10 cellular contexts compared by ENCODE assay signal in the genomic region with DNA sequence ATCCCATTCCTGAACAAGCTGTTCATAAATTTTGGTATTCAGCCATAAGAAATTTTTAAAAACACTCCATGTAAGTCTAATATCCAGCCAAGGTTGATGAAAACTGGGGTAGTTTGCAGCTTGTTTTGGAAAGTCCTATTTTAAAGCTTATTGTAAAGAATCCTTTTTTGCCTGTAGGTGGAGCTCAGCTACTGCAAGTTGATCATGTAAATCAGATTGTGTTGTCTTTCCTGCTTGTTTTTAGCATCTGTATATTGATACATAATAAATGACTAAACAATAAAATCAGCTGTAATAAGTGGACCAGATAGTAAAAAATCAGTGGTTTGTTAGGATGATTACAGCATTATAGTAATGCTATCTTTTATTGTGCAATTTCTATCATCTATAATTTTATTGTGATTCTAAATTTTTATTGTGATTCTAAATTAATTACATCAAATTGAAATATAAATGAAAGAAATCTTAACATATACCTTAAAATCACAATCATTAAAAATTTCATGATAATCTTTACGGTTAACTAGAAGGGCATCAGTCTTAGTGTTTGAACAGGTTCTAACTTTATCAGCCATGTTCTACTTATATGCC. TPM values are rescaled to one million over a fixed set of nuclear protein-coding genes. Genes with fewer than 3 reads are reported as not detected.
DNase-seq lines count a peak whose midpoint lies in the region; FAIRE-seq and TF ChIP-seq lines count a peak whose summit lies in the region.
"Had no signal": no experiment of that assay in that cellular context is flagged by ENCODE, and none has a peak within 500 bp of the region (broad histone marks: within the 10 kb centered on the region; RNA-seq: fewer than 3 reads in every experiment).

No MANE protein-coding gene starts in this region.

- no peak overlapping the region for H3K27ac ChIP-seq in keratinocyte (ENCODE audit: control insufficient read depth, insufficient read depth, low read length)
- H3K27ac ChIP-seq in tibial artery: no peak overlapping the region

- intact Hi-C loops in MCF 10A (cut with micrococcal nuclease) (loop anchor here (1.0 to 5.0 kb wide), 3 partner anchors 148 to 672 kb away; no protein-coding TSS in a partner anchor), tibial artery (cut with DNase I; ENCODE audit: low total_unique reads) (loop anchor here (5.0 kb wide), 1 partner anchor 676 kb away; no protein-coding TSS in a partner anchor)

- H3K36me3 Mint-ChIP-seq in HFFc6 (ENCODE audit: low read depth) (peaks cover 6% of the 10 kb centered on the region; the same call in 1 of the 2 replicates), MCF 10A (ENCODE audit: insufficient read depth, unreplicated experiment) (peaks cover 18% of the 10 kb centered on the region)

- CTCF ChIA-PET in MCF 10A (lab: Yijun Ruan, JAX): interaction anchor here (0.5 to 10.8 kb wide), 22 partner anchors 9 to 1133 kb away, joined by 3 to 143 read pairs (median 4); partner anchors contain the start of gene ADAMTS6

- no peaks in the 10 kb centered on the region for H3K9me3 Mint-ChIP-seq in HFFc6
- H3K9me3 Mint-ChIP-seq in MCF 10A (ENCODE audit: unreplicated experiment): no peaks in the 10 kb centered on the region
- H3K9me3 Mint-ChIP-seq: activated naive CD8-positive, alpha-beta T cell treated with anti-CD3 and anti-CD28 coated beads, Interleukin-2, amount 10 ng/mL, durations not matched to agents 7 days and 5 days; CD8-positive, alpha-beta memory T cell had no signal

- H3K27me3 ChIP-seq in keratinocyte (ENCODE audit: control insufficient read depth, extremely low read depth, insufficient read depth, low read length) (no peaks in the 10 kb centered on the region), tibial artery (no peaks in the 10 kb centered on the region)

- no peak overlapping the region for H3K4me3 Mint-ChIP-seq in HFFc6
- no peak overlapping the region for H3K4me3 Mint-ChIP-seq in MCF 10A (ENCODE audit: unreplicated experiment)
- H3K4me3 Mint-ChIP-seq: activated naive CD8-positive, alpha-beta T cell treated with anti-CD3 and anti-CD28 coated beads, Interleukin-2, amount 10 ng/mL, durations not matched to agents 7 days and 5 days; CD8-positive, alpha-beta memory T cell had no signal

- H3K36me3 ChIP-seq in keratinocyte (ENCODE audit: control insufficient read depth in 2 of 2, extremely low read depth in 1 of 2, insufficient read depth in 2 of 2, low read length in 2 of 2): no peaks in the 10 kb centered on the region
- peaks cover 2 to 29% (median 8%) of the 10 kb centered on the region in 3 donors for H3K36me3 ChIP-seq in tibial artery

- DNase-seq in NCI-H1436 (lab: John Stamatoyannopoulos, UW): peak; percentile 37
- no peak for DNase-seq in NCI-H1436 treated with DMSO at 0.1 percent for 48 hours (lab: John Stamatoyannopoulos, UW)
- peak; percentile 51 for DNase-seq in HFFc6
- peak; percentile 31 for DNase-seq in NCI-H526 treated with DMSO at 0.1 percent for 48 hours (lab: John Stamatoyannopoulos, UW)
- peak; percentile 45 for DNase-seq in MCF 10A (ENCODE audit: unreplicated experiment)
- DNase-seq in keratinocyte (ENCODE audit: low read depth, low spot score): peak; percentile 25
- no peak for DNase-seq in tibial artery
- DNase-seq in stimulated activated CD4-positive, alpha-beta T cell treated with anti-CD3 and anti-CD28 coated beads, Interleukin-4, amount 100 ng/mL, for 4 hours: no peak
- DNase-seq: activated naive CD8-positive, alpha-beta T cell treated with anti-CD3 and anti-CD28 coated beads, Interleukin-2, amount 10 ng/mL, durations not matched to agents 7 days and 5 days had no signal

- TF ChIP-seq CTCF in HFFc6 (IDR thresholded peaks at IDR 0.05) (peak; percentile 87), MCF 10A (IDR thresholded peaks at IDR 0.05; ENCODE audit: unreplicated experiment) (peak; percentile 71), keratinocyte (optimal IDR thresholded peaks at IDR 0.05 in 1 of 3, IDR thresholded peaks at IDR 0.05 in 1 of 3, conservative IDR thresholded peaks at IDR 0.05 in 1 of 3; ENCODE audit: extremely low read depth in 1 of 3, insufficient read depth in 2 of 3, low read length in 3 of 3) (peak in 2 of 3 experiments; percentile 45 to 49), tibial artery (IDR thresholded peaks at IDR 0.05) (peak; percentile 63 to 65)

- no peaks in the 10 kb centered on the region for H3K9me1 ChIP-seq in keratinocyte (ENCODE audit: control insufficient read depth, extremely low read depth, insufficient read depth, low read length)

- no peak overlapping the region for H3K4me2 ChIP-seq in keratinocyte (ENCODE audit: control insufficient read depth, extremely low read depth, insufficient read depth, low read depth, low read length)

- no peak overlapping the region for H3K27ac Mint-ChIP-seq in HFFc6
- no peak overlapping the region for H3K27ac Mint-ChIP-seq in MCF 10A (ENCODE audit: low read depth, unreplicated experiment)
- H3K27ac Mint-ChIP-seq: activated naive CD8-positive, alpha-beta T cell treated with anti-CD3 and anti-CD28 coated beads, Interleukin-2, amount 10 ng/mL, durations not matched to agents 7 days and 5 days had no signal

- no peaks in the 10 kb centered on the region for H3K4me1 ChIP-seq in keratinocyte (ENCODE audit: control insufficient read depth, extremely low read depth, insufficient read depth, low read length)
- peaks cover 0 to 7% (median 0%) of the 10 kb centered on the region in 4 donors for H3K4me1 ChIP-seq in tibial artery

- no peaks in the 10 kb centered on the region for H4K20me1 ChIP-seq in keratinocyte (ENCODE audit: control insufficient read depth, extremely low read depth, insufficient read depth, low read length)

- dilution Hi-C loops in keratinocyte (cut with MboI; ENCODE audit: extremely low pct_ligation_motif_present, low sequenced_read_pairs): no loop called here

- H2AFZ ChIP-seq in keratinocyte (ENCODE audit: control insufficient read depth, low read length): no peak overlapping the region

- H3K4me1 Mint-ChIP-seq in HFFc6 (ENCODE audit: low read depth) (peaks cover 26% of the 10 kb centered on the region), MCF 10A (ENCODE audit: insufficient read depth, unreplicated experiment) (peaks cover 8% of the 10 kb centered on the region)
- H3K4me1 Mint-ChIP-seq: CD8-positive, alpha-beta memory T cell had no signal

- H3K9ac ChIP-seq in keratinocyte (ENCODE audit: control insufficient read depth, extremely low read depth, insufficient read depth, low read length): no peak overlapping the region

- POLR2A ChIA-PET in MCF 10A (lab: Yijun Ruan, JAX): interaction anchor here (3.1 kb wide), 1 partner anchor 671 kb away, joined by 26 read pairs; the partner anchor contains the start of gene ADAMTS6

- H3K9me3 ChIP-seq in keratinocyte (ENCODE audit: control insufficient read depth, low read depth, low read length) (no peaks in the 10 kb centered on the region), tibial artery (no peaks in the 10 kb centered on the region)

- peak; percentile 68 for FAIRE-seq in keratinocyte (lab: Jason Lieb, UNC)

- BruUV-seq in MCF 10A (replicated peaks; lab: Mats Ljungman, UMichigan): no TSS peak

- H3K4me3 ChIP-seq in keratinocyte (ENCODE audit: control insufficient read depth in 2 of 3, extremely low read depth in 1 of 3, insufficient read depth in 2 of 3, low read depth in 1 of 3, low read length in 3 of 3): no peak overlapping the region
- no peak overlapping the region for H3K4me3 ChIP-seq in tibial artery

- no peaks in the 10 kb centered on the region for H3K79me2 ChIP-seq in keratinocyte (ENCODE audit: control insufficient read depth, insufficient read depth, low read length)

- H3K27me3 Mint-ChIP-seq in HFFc6 (ENCODE audit: insufficient read depth) (no peaks in the 10 kb centered on the region), MCF 10A (ENCODE audit: insufficient read depth, unreplicated experiment) (no peaks in the 10 kb centered on the region)
- H3K27me3 Mint-ChIP-seq: activated naive CD8-positive, alpha-beta T cell treated with anti-CD3 and anti-CD28 coated beads, Interleukin-2, amount 10 ng/mL, durations not matched to agents 7 days and 5 days; CD8-positive, alpha-beta memory T cell had no signal

RNA-seq across cellular contexts. Expression of gene CWC27, which starts 42.4 kb away (rescaled TPM):
- 10 to 100 TPM; 19.6 to 29.9 (median 25.4) TPM for total RNA-seq in HFFc6 (2021; fragmentation: NEBNext Ultra II Directional; extraction: Animal tissue kit (Norgen Biotek cat#: 25700))
- 34.2 and 36.4 TPM in 2 replicates for total RNA-seq in MCF 10A (2022)
- polyA plus RNA-seq in keratinocyte: 16.6 to 31.8 TPM (median 20.5 TPM) in 3 replicates
- 64.7 TPM for polyA plus RNA-seq in keratinocyte (2011; ENCODE audit: low read depth)
- 17.2 and 30.1 TPM in 2 replicates for polyA plus RNA-seq in keratinocyte (2011; cell fraction: cytosol; rRNA removed)
- 10.3 and 16.9 TPM in 2 replicates for polyA plus RNA-seq in keratinocyte (2011; cell fraction: nucleus; rRNA removed)
- polyA plus RNA-seq in keratinocyte (2012; ENCODE audit: low replicate concordance): 16.2 and 22.2 TPM in 2 replicates
- polyA minus RNA-seq in keratinocyte: 5.7 to 39.4 TPM (median 19.8 TPM) in 3 replicates
- 8.1 TPM for polyA minus RNA-seq in keratinocyte (2011; cell fraction: cytosol; rRNA and poly(A)+ RNA removed)
- polyA minus RNA-seq in keratinocyte (2011; cell fraction: nucleus; rRNA and poly(A)+ RNA removed): 13.1 and 18.8 TPM in 2 replicates

RNA-seq across cellular contexts. Expression of gene SREK1IP1, which starts 42.7 kb away (rescaled TPM):
- total RNA-seq in HFFc6 (2021; fragmentation: NEBNext Ultra II Directional; extraction: Animal tissue kit (Norgen Biotek cat#: 25700)): 10 to 100 TPM; 20.8 to 24.5 (median 22.6) TPM
- total RNA-seq in MCF 10A (2022): 40.1 and 52.8 TPM in 2 replicates
- polyA plus RNA-seq in keratinocyte: 6.5 to 10.8 TPM (median 7.7 TPM) in 3 replicates
- 71.2 TPM for polyA plus RNA-seq in keratinocyte (2011; ENCODE audit: low read depth)
- 6.0 and 8.9 TPM in 2 replicates for polyA plus RNA-seq in keratinocyte (2011; cell fraction: cytosol; rRNA removed)
- polyA plus RNA-seq in keratinocyte (2011; cell fraction: nucleus; rRNA removed): 7.4 and 9.5 TPM in 2 replicates
- 16.6 and 17.7 TPM in 2 replicates for polyA plus RNA-seq in keratinocyte (2012; ENCODE audit: low replicate concordance)
- polyA minus RNA-seq in keratinocyte: 7.0 to 12.1 TPM (median 11.8 TPM) in 3 replicates
- 7.5 TPM for polyA minus RNA-seq in keratinocyte (2011; cell fraction: cytosol; rRNA and poly(A)+ RNA removed)
- polyA minus RNA-seq in keratinocyte (2011; cell fraction: nucleus; rRNA and poly(A)+ RNA removed): 5.2 and 10.7 TPM in 2 replicates

Comparison
In these comparisons a context has a peak if more than half of its experiments do, and no peak if none do; other contexts are left out.
1. DNase-seq: peak in NCI-H1436 (single experiment), HFFc6 (single experiment), NCI-H526 treated with DMSO at 0.1 percent for 48 hours (single experiment), MCF 10A (single experiment) and keratinocyte (single experiment); none in NCI-H1436 treated with DMSO at 0.1 percent for 48 hours (single experiment), tibial artery (0 of 2) and stimulated activated CD4-positive, alpha-beta T cell treated with anti-CD3 and anti-CD28 coated beads, Interleukin-4, amount 100 ng/mL, for 4 hours (0 of 2).
2. Peak in every context shown above with its lines, with median percentiles within 50 percentile points of each other: CTCF ChIP-seq.